7 cellular contexts compared by ENCODE assay signal in the genomic region with DNA sequence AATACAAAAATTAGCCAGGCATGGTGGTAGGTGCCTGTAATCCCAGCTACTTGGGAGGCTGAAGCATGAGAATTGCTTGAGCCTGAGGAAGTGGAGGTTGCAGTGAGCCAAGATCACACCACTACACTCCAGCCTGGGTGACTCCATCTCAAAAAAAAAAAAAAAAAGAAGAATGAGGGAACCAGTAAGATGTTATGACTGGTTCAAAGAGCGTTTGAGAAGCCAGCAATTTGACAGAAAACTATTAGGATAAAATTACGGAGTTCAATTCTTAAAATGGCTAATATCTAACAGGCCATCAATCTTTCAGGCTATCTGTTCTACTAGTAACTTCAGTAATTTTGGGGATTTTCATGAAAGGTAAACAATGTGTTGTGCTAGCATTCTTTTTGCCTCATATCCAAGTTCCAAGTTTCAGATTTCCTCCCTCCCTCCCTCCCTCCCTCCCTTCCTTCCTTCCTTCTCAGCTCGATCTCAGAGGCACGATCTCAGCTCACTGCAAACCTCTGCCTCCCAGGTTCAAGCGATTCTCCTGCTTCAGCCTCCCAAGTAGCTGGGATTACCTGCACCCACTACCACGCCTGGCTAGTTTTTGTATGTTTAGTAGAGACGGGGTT. TPM values are rescaled to one million over a fixed set of nuclear protein-coding genes. Genes with fewer than 3 reads are reported as not detected.
"Had no signal": no experiment of that assay in that cellular context is flagged by ENCODE, and none has a peak within 500 bp of the region (broad histone marks: within the 10 kb centered on the region; RNA-seq: fewer than 3 reads in every experiment).

No MANE protein-coding gene starts in this region.

RNA-seq across cellular contexts. Expression of gene RAB44, which starts 7.4 kb away (rescaled TPM):
- total RNA-seq: endodermal cell, epithelial cell of proximal tubule, fibroblast of villous mesenchyme, foreskin keratinocyte, frontal cortex, hepatocyte had no signal
- polyA plus RNA-seq: fibroblast of lung, hepatocyte had no signal
